Comparison of ENCODE assay signal across 8 cellular contexts in the genomic region with DNA sequence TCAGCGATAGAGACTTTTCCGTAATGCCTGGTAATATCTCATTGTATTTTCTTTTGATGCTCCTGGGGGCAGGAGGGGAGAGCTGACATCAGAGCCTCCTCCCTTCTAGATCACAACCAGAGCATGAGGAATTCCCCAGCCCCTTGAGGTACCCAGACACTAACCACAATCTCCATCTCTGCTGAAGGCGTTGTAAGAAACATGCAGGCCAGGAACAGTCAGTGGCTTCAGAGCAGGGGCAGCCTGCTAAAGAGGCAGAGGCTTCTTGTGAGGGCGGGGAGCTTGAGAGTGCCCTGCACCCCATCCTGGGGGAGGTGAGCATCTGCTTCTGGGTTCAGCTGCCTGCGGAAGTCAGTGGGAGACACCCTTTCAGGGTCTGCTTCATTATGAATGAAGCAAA. TPM values are rescaled to one million over a fixed set of nuclear protein-coding genes. Genes with fewer than 3 reads are reported as not detected.
A peak's percentile ranks its signal among the peaks of the same experiment; 100 is the strongest.
DNase-seq lines count a peak whose midpoint lies in the region; ATAC-seq and TF ChIP-seq lines count a peak whose summit lies in the region.

No MANE protein-coding gene starts in this region.

- H3K4me1 ChIP-seq in uterus, result peaks cover 0 to 27% of the 10 kb centered on the region in 2 donors

- H3K9me3 ChIP-seq in uterus, result no peaks in the 10 kb centered on the region

- TF ChIP-seq CTCF in uterus (IDR thresholded peaks at IDR 0.05), result no peak

- no peak overlapping the region for H3K4me3 ChIP-seq in uterus

- H3K27ac ChIP-seq in uterus, result no peak overlapping the region

- intact Hi-C loops in uterus (cut with DNase I; ENCODE audit: low total_unique reads), result no loop called here

- H3K36me3 ChIP-seq in uterus, result no peaks in the 10 kb centered on the region

- ATAC-seq in GM19025 (IDR thresholded peaks at IDR 0.05; ENCODE audit: low read depth, unreplicated experiment) (peak; percentile 51), GM21526 (IDR thresholded peaks at IDR 0.05; ENCODE audit: low FRiP score, unreplicated experiment) (no peak), HG02938 (IDR thresholded peaks at IDR 0.05; ENCODE audit: unreplicated experiment) (no peak)

- no peaks in the 10 kb centered on the region for H3K27me3 ChIP-seq in uterus

- no peak for TF ChIP-seq POLR2A in uterus (IDR thresholded peaks at IDR 0.05)

- DNase-seq in Kasumi-1 (lab: John Stamatoyannopoulos, UW) (peak; percentile 24 to 45), uterus (no peak), NCI-H510A (lab: John Stamatoyannopoulos, UW) (no peak)
- peak; percentile 21 for DNase-seq in activated naive CD8-positive, alpha-beta T cell treated with anti-CD3 and anti-CD28 coated beads, Interleukin-2, amount 50 U/mL, for 16 hours (ENCODE audit: low read depth, low spot score)
- DNase-seq in stimulated activated CD4-positive, alpha-beta T cell treated with anti-CD3 and anti-CD28 coated beads, Interleukin-4, amount 100 ng/mL, for 24 hours, result peak; percentile 62

RNA-seq across cellular contexts. Expression of a gene that starts 18.9 kb away (rescaled TPM):
- 10 to 100 TPM; 17.1 to 89.2 (median 27.4) TPM for total RNA-seq in uterus

Comparison
In these comparisons a context has a peak if more than half of its experiments do, and no peak if none do; other contexts are left out.
1. DNase-seq: peak in Kasumi-1 (2 of 2), activated naive CD8-positive, alpha-beta T cell treated with anti-CD3 and anti-CD28 coated beads, Interleukin-2, amount 50 U/mL, for 16 hours (single experiment) and stimulated activated CD4-positive, alpha-beta T cell treated with anti-CD3 and anti-CD28 coated beads, Interleukin-4, amount 100 ng/mL, for 24 hours (single experiment); none in uterus (0 of 2) and NCI-H510A (single experiment).